1 cellular context compared by ENCODE assay signal in genomic region chr9:94259077-94259847, GRCh38.
TF ChIP-seq lines count a peak whose summit lies in the region.

TSS of gene ZNF169 (plus strand) at chr9:94259298. CDS start at chr9:94278813, 19,515 bp downstream.

TF ChIP-seq in K562, 482 proteins besides CTCF, POLR2A, EP300 and RAD21 (continued from another document and continues in another):
- no peak for TF ChIP-seq THRA (IDR thresholded peaks at IDR 0.05)
- TF ChIP-seq RCOR1 (IDR thresholded peaks at IDR 0.05; ENCODE audit: borderline replicate concordance in 1 of 2, low read depth in 2 of 2, low read length in 2 of 2): peak in 1 of 2 experiments; percentile 70; a peak in 1 of 4 replicates
- no peak for TF ChIP-seq CHAMP1 (IDR thresholded peaks at IDR 0.05)
- no peak for TF ChIP-seq FOXP1 (CRISPR knock-in tag; IDR thresholded peaks at IDR 0.05)
- TF ChIP-seq CBX3 (IDR thresholded peaks at IDR 0.05; ENCODE audit: borderline replicate concordance in 1 of 2, low read length in 2 of 2): 0 out of 3 replicates have a peak, but pooled peaks of 1 of the 2 experiments have one; percentile 14
- 0 out of 2 replicates have a peak, but pooled peaks have one; percentile 54 for TF ChIP-seq ZNF589 (CRISPR knock-in tag; IDR thresholded peaks at IDR 0.05; ENCODE audit: low read depth)
- no peak for TF ChIP-seq SIRT6 (IDR thresholded peaks at IDR 0.05; ENCODE audit: low read depth, low read length)
- TF ChIP-seq TOE1 (IDR thresholded peaks at IDR 0.05; ENCODE audit: borderline replicate concordance): peak; percentile 14; the same call in 1 of the 2 replicates
- no peak for TF ChIP-seq TOE1 (CRISPR knock-in tag; IDR thresholded peaks at IDR 0.05; ENCODE audit: borderline replicate concordance, low read depth)
- TF ChIP-seq RBBP5 (IDR thresholded peaks at IDR 0.05; ENCODE audit: borderline replicate concordance, insufficient read depth, low read length, poor library complexity, severe bottlenecking): peak; percentile 45
- TF ChIP-seq CBX8 (IDR thresholded peaks at IDR 0.05; ENCODE audit: borderline replicate concordance, extremely low read depth, low read depth, low read length, poor library complexity, severe bottlenecking): no peak
- TF ChIP-seq PHF8 (IDR thresholded peaks at IDR 0.05; ENCODE audit: borderline replicate concordance, low read length): peak; percentile 80
- TF ChIP-seq TBP (optimal IDR thresholded peaks at IDR 0.05; ENCODE audit: low read depth, low read length): peak; percentile 94
- peak; percentile 82; the same call in 1 of the 2 replicates for TF ChIP-seq FOXK1 (CRISPR knock-in tag; IDR thresholded peaks at IDR 0.05; ENCODE audit: borderline replicate concordance)
- TF ChIP-seq ERF (CRISPR knock-in tag; IDR thresholded peaks at IDR 0.05): no peak
- TF ChIP-seq NONO (IDR thresholded peaks at IDR 0.05; ENCODE audit: low read depth in 2 of 2, low read length in 1 of 2): no peak
- TF ChIP-seq ZBTB7A (IDR thresholded peaks at IDR 0.05; ENCODE audit: borderline replicate concordance, control insufficient read depth, low read depth, low read length): peak; percentile 75; the same call in 1 of the 2 replicates
- peak; percentile 55 for TF ChIP-seq CREB1 (IDR thresholded peaks at IDR 0.05)
- TF ChIP-seq CREB1 (CRISPR knock-in tag; IDR thresholded peaks at IDR 0.05): peak; percentile 79
- 0 out of 2 replicates have a peak, but pooled peaks have one; percentile 17 for TF ChIP-seq CHD2 (IDR thresholded peaks at IDR 0.05; ENCODE audit: low read depth, low read length)
- peak; percentile 15; the same call in 1 of the 2 replicates for TF ChIP-seq SPI1 (IDR thresholded peaks at IDR 0.05; ENCODE audit: borderline replicate concordance, low read depth, low read length)
- 0 out of 2 replicates have a peak, but pooled peaks have one; percentile 9 for TF ChIP-seq TCF3 (CRISPR knock-in tag; IDR thresholded peaks at IDR 0.05)
- TF ChIP-seq HDAC1 (IDR thresholded peaks at IDR 0.05): peak in 1 of 2 experiments; percentile 66; a peak in 2 of 4 replicates
- TF ChIP-seq FIP1L1 (IDR thresholded peaks at IDR 0.05; ENCODE audit: low read depth, low read length, poor library complexity, severe bottlenecking): peak; percentile 21
- peak; percentile 24; the same call in 1 of the 2 replicates for TF ChIP-seq KLF13 (tag; IDR thresholded peaks at IDR 0.05; ENCODE audit: borderline replicate concordance, low read depth)
- peak; percentile 86 for TF ChIP-seq GABPB1 (CRISPR knock-in tag; IDR thresholded peaks at IDR 0.05)
- no peak; the same call in none of the 2 replicates for TF ChIP-seq MYC (IDR thresholded peaks at IDR 0.05; ENCODE audit: low read depth, low read length)
- TF ChIP-seq MYC (CRISPR knock-in tag; IDR thresholded peaks at IDR 0.05; ENCODE audit: borderline replicate concordance, low read depth): peak; percentile 40; the same call in 1 of the 2 replicates
- TF ChIP-seq KHSRP (IDR thresholded peaks at IDR 0.05): no peak
- peak; percentile 90 for TF ChIP-seq SP1 (CRISPR knock-in tag; IDR thresholded peaks at IDR 0.05)
- peak; percentile 57 for TF ChIP-seq E2F8 (IDR thresholded peaks at IDR 0.05; ENCODE audit: low read depth, partially characterized antibody)
- peak; percentile 71 for TF ChIP-seq EP400 (IDR thresholded peaks at IDR 0.05)
- TF ChIP-seq ELF1 (tag; IDR thresholded peaks at IDR 0.05): peak; percentile 99
- TF ChIP-seq ASH1L (IDR thresholded peaks at IDR 0.05; ENCODE audit: borderline replicate concordance, low read depth, partially characterized antibody): peak; percentile 65
- TF ChIP-seq ZNF639 (CRISPR knock-in tag; conservative IDR thresholded peaks at IDR 0.05 in 1 of 2, IDR thresholded peaks at IDR 0.05 in 1 of 2): peak in 1 of 2 experiments; percentile 56; a peak in 1 of 4 replicates
- peak; percentile 68 to 76 for TF ChIP-seq NRF1 (conservative IDR thresholded peaks at IDR 0.05 in 1 of 2, IDR thresholded peaks at IDR 0.05 in 1 of 2)
- peak; percentile 94 to 99 for TF ChIP-seq TEAD1 (CRISPR knock-in tag; IDR thresholded peaks at IDR 0.05)
- TF ChIP-seq KDM4B (IDR thresholded peaks at IDR 0.05; ENCODE audit: borderline replicate concordance in 2 of 2, low read depth in 1 of 2): no peak
- TF ChIP-seq CBX1 (IDR thresholded peaks at IDR 0.05; ENCODE audit: low read depth): peak; percentile 25; the same call in 1 of the 2 replicates
- TF ChIP-seq HDAC6 (IDR thresholded peaks at IDR 0.05; ENCODE audit: low read depth, low read length): no peak
- peak; percentile 87; the same call in 1 of the 2 replicates for TF ChIP-seq CTBP1 (IDR thresholded peaks at IDR 0.05; ENCODE audit: borderline replicate concordance)
- TF ChIP-seq RREB1 (CRISPR knock-in tag; IDR thresholded peaks at IDR 0.05): 0 out of 2 replicates have a peak, but pooled peaks have one; percentile 9
- TF ChIP-seq POLR3A (IDR thresholded peaks at IDR 0.05; ENCODE audit: borderline replicate concordance, extremely low read depth, insufficient read depth, insufficient read length): no peak
- TF ChIP-seq RB1 (IDR thresholded peaks at IDR 0.05; ENCODE audit: low read depth): no peak
- no peak for TF ChIP-seq ZBTB11 (CRISPR knock-in tag; IDR thresholded peaks at IDR 0.05)
- no peak for TF ChIP-seq SMARCA4 (IDR thresholded peaks at IDR 0.05)
